In genomic region chr1:42010381-42010780, GRCh38 we compare ENCODE assay signal across 29 cellular contexts.
"Had no signal": no experiment of that assay in that cellular context is flagged by ENCODE, and none has a peak within 500 bp of the region (broad histone marks: within the 10 kb centered on the region; RNA-seq: fewer than 3 reads in every experiment).

No MANE protein-coding gene starts in this region.

- ATAC-seq: naive thymus-derived CD8-positive, alpha-beta T cell; natural killer cell treated with Interleukin-12 subunit alpha and Interleukin-12 subunit beta and Interleukin-15 and Interleukin-18, amount 100 ng/mL, for 72 hours; pancreas; psoas muscle; right cardiac atrium; right lobe of liver; stimulated activated memory B cell treated with anti-CD40 and anti-IgM and Interleukin-4, amounts not matched to agents 10 μg/mL and 1 μg/mL and 100 μg/mL, for 72 hours; stimulated activated naive CD8-positive, alpha-beta T cell treated with anti-CD3 and anti-CD28 coated beads, Interleukin-15, amount 100 ng/mL, for 72 hours; stimulated activated naive CD8-positive, alpha-beta T cell treated with anti-CD3 and anti-CD28 coated beads, Interleukin-15, Interleukin-2, amounts not matched to agents 100 U/mL and 50 U/mL, for 24 hours had no signal

- H3K27me3 Mint-ChIP-seq: naive thymus-derived CD8-positive, alpha-beta T cell; natural killer cell treated with Interleukin-12 subunit alpha and Interleukin-12 subunit beta and Interleukin-15 and Interleukin-18, amount 100 ng/mL, for 72 hours; stimulated activated naive CD8-positive, alpha-beta T cell treated with anti-CD3 and anti-CD28 coated beads, Interleukin-15, amount 100 ng/mL, for 72 hours had no signal

- H3K27ac ChIP-seq: neutrophil, pancreas, psoas muscle, right lobe of liver, sigmoid colon, suprapubic skin, testis, tibial artery, transverse colon, upper lobe of left lung, uterus had no signal

- H3K4me1 ChIP-seq: pancreas, psoas muscle, right lobe of liver, sigmoid colon, suprapubic skin, testis, tibial artery, uterus had no signal

- H3K4me3 ChIP-seq: pancreas, psoas muscle, right lobe of liver, sigmoid colon, suprapubic skin, testis, tibial artery, transverse colon, upper lobe of left lung, uterus had no signal

- H3K27me3 ChIP-seq: neutrophil, pancreas, right lobe of liver, sigmoid colon, suprapubic skin, testis, tibial artery, transverse colon, upper lobe of left lung, uterus had no signal

- H3K4me3 Mint-ChIP-seq: naive B cell; naive thymus-derived CD8-positive, alpha-beta T cell; natural killer cell treated with Interleukin-12 subunit alpha and Interleukin-12 subunit beta and Interleukin-15 and Interleukin-18, amount 100 ng/mL, for 72 hours; nephron progenitor cell; neural crest cell; stimulated activated memory B cell treated with anti-CD40 and anti-IgM and Interleukin-4, amounts not matched to agents 10 μg/mL and 1 μg/mL and 100 μg/mL, for 72 hours; stimulated activated naive CD8-positive, alpha-beta T cell treated with anti-CD3 and anti-CD28 coated beads, Interleukin-15, amount 100 ng/mL, for 72 hours had no signal

- H3K4me1 Mint-ChIP-seq: nephron progenitor cell had no signal

- DNase-seq: naive B cell; naive thymus-derived CD8-positive, alpha-beta T cell; nephron progenitor cell; nucleus accumbens; pancreas; psoas muscle; right cardiac atrium; right lobe of liver; sigmoid colon; small intestine; stimulated activated CD4-positive, alpha-beta T cell treated with anti-CD3 and anti-CD28 coated beads, Interleukin-1b, Interleukin-23, amount 100 ng/mL, for 48 hours; stimulated activated CD4-positive, alpha-beta T cell treated with anti-CD3 and anti-CD28 coated beads, Interleukin-4, amount 100 ng/mL, for 1 hour; stimulated activated CD4-positive, alpha-beta T cell treated with anti-CD3 and anti-CD28 coated beads, Interleukin-4, amount 100 ng/mL, for 4 hours; stimulated activated CD8-positive, alpha-beta memory T cell treated with anti-CD3 and anti-CD28 coated beads, Interleukin-4, amount 100 ng/mL, for 48 hours; stimulated activated naive CD4-positive, alpha-beta T cell; stimulated activated naive CD8-positive, alpha-beta T cell treated with anti-CD3 and anti-CD28 coated beads, Interleukin-15, amount 100 ng/mL, for 72 hours; stimulated activated naive CD8-positive, alpha-beta T cell treated with anti-CD3 and anti-CD28 coated beads, Interleukin-15, Interleukin-2, amounts not matched to agents 100 U/mL and 50 U/mL, for 24 hours; substantia nigra; testis; tibial artery; transverse colon; upper lobe of left lung; uterus had no signal

- H3K27ac Mint-ChIP-seq: naive thymus-derived CD8-positive, alpha-beta T cell; nephron progenitor cell; progenitor cell of endocrine pancreas; stimulated activated memory B cell treated with anti-CD40 and anti-IgM and Interleukin-4, amounts not matched to agents 10 μg/mL and 1 μg/mL and 100 μg/mL, for 72 hours; stimulated activated naive CD8-positive, alpha-beta T cell treated with anti-CD3 and anti-CD28 coated beads, Interleukin-15, amount 100 ng/mL, for 72 hours had no signal

- H3K9me3 Mint-ChIP-seq: naive B cell; naive thymus-derived CD8-positive, alpha-beta T cell; nephron progenitor cell; neural crest cell; stimulated activated memory B cell treated with anti-CD40 and anti-IgM and Interleukin-4, amounts not matched to agents 10 μg/mL and 1 μg/mL and 100 μg/mL, for 72 hours; stimulated activated naive CD8-positive, alpha-beta T cell treated with anti-CD3 and anti-CD28 coated beads, Interleukin-15, amount 100 ng/mL, for 72 hours had no signal

- H3K9me3 ChIP-seq: neutrophil, pancreas, psoas muscle, right lobe of liver, sigmoid colon, suprapubic skin, testis, tibial artery, transverse colon, upper lobe of left lung, uterus had no signal

- H3K36me3 ChIP-seq: neutrophil, pancreas, right lobe of liver, sigmoid colon, suprapubic skin, tibial artery, transverse colon, upper lobe of left lung, uterus had no signal

- H3K36me3 Mint-ChIP-seq: naive B cell; stimulated activated memory B cell treated with anti-CD40 and anti-IgM and Interleukin-4, amounts not matched to agents 10 μg/mL and 1 μg/mL and 100 μg/mL, for 72 hours had no signal
